Comparison of ENCODE assay signal across 28 cellular contexts in genomic region chr15:39797407-39797806, GRCh38. TPM values are rescaled to one million over a fixed set of nuclear protein-coding genes. Genes with fewer than 3 reads are reported as not detected.
DNase-seq lines count a peak whose midpoint lies in the region; ATAC-seq and TF ChIP-seq lines count a peak whose summit lies in the region.
"Had no signal": no experiment of that assay in that cellular context is flagged by ENCODE, and none has a peak within 500 bp of the region (broad histone marks: within the 10 kb centered on the region; RNA-seq: fewer than 3 reads in every experiment).

No MANE protein-coding gene starts in this region.

- H3K36me3 ChIP-seq in GM23338 (ENCODE audit: insufficient read depth): peaks cover 29% of the 10 kb centered on the region
- H3K36me3 ChIP-seq: Peyer's patch had no signal

- peaks cover 9% of the 10 kb centered on the region; the same call in 1 of the 2 replicates for H3K4me1 ChIP-seq in GM23338 (ENCODE audit: insufficient read depth)
- H3K4me1 ChIP-seq: A549, Peyer's patch, SJSA1 had no signal

- H3K4me3 Mint-ChIP-seq in GM23338: no peak overlapping the region
- H3K4me3 Mint-ChIP-seq: B cell; CD14-positive monocyte; T-helper 1 cell treated with Interleukin-12 subunit alpha and Interleukin-12 subunit beta and Interleukin-4 antibody, amounts not matched to agents 30 μg/mL and 1 μg/mL, for 36 hours had no signal

- no peak overlapping the region for H2AFZ ChIP-seq in GM23338
- H2AFZ ChIP-seq: GM23248 had no signal

- peaks cover 6% of the 10 kb centered on the region; the same call in 1 of the 2 replicates for H3K9me2 ChIP-seq in GM23338 (ENCODE audit: insufficient read depth)

- 0 out of 2 replicates have a peak, but pooled peaks cover 14% of the 10 kb centered on the region for H3F3A ChIP-seq in GM23338 (replicated peaks; ENCODE audit: low read depth)

- ATAC-seq in GM23338: peak; percentile 26
- ATAC-seq in HG03520 (IDR thresholded peaks at IDR 0.05; ENCODE audit: unreplicated experiment): no peak
- ATAC-seq: A549, HepG2, Right ventricle myocardium inferior had no signal

- H3K27ac ChIP-seq in GM23338 (ENCODE audit: low read depth): no peak overlapping the region
- H3K27ac ChIP-seq: A549, GM23248, Peyer's patch, SJSA1 had no signal

- H3K36me3 Mint-ChIP-seq in GM23338 (ENCODE audit: low read depth): peaks cover 45% of the 10 kb centered on the region
- H3K36me3 Mint-ChIP-seq: CD14-positive monocyte had no signal

- H3K27me3 ChIP-seq in GM23338 (ENCODE audit: insufficient read depth): no peaks in the 10 kb centered on the region
- H3K27me3 ChIP-seq: Peyer's patch, SJSA1 had no signal

- peaks cover 9% of the 10 kb centered on the region for H4K20me1 ChIP-seq in GM23338 (replicated peaks; ENCODE audit: insufficient read depth)

- peaks cover 51% of the 10 kb centered on the region for H3K4me1 Mint-ChIP-seq in GM23338
- H3K4me1 Mint-ChIP-seq: B cell had no signal

- H3K4me3 ChIP-seq in GM23338: no peak overlapping the region
- H3K4me3 ChIP-seq in fibroblast of mammary gland (ENCODE audit: control insufficient read depth, low read depth, low read length): no peak overlapping the region
- H3K4me3 ChIP-seq: A549, GM23248, Peyer's patch, SJSA1 had no signal

- H3K27me3 Mint-ChIP-seq in GM23338 (ENCODE audit: insufficient read depth, low read depth, poor library complexity): peaks cover 23% of the 10 kb centered on the region

- DNase-seq in DMS 273 treated with DMSO at 0.1 percent for 48 hours (lab: John Stamatoyannopoulos, UW): peak; percentile 53
- no peak for DNase-seq in GM23338 (ENCODE audit: low spot score)
- peak; percentile 26 for DNase-seq in NCI-H69 (lab: John Stamatoyannopoulos, UW)
- DNase-seq in fibroblast of mammary gland (ENCODE audit: low read depth): peak; percentile 32
- no peak for DNase-seq in NCI-H1694 treated with DMSO at 0.1 percent for 48 hours (lab: John Stamatoyannopoulos, UW)
- DNase-seq in stimulated activated CD4-positive, alpha-beta T cell treated with anti-CD3 and anti-CD28 coated beads, Interleukin-12 subunit alpha, Interleukin-12 subunit beta, amount 100 ng/mL, for 4 hours: no peak
- DNase-seq: EL; GF-D8; GM23248; HCEC 1CT; KBM-7; MM.1S; NCI-H1092; NCI-H1436 treated with DMSO at 0.1 percent for 48 hours; NCI-H2029 treated with DMSO at 0.1 percent for 48 hours; NCI-H446 treated with DMSO at 0.1 percent for 48 hours; NCI-H748 treated with DMSO at 0.1 percent for 48 hours; NK-92 treated with Interleukin-12 subunit alpha and Interleukin-12 subunit beta, amount 100 ng/mL, for 24 hours; Peyer's patch; T1000 had no signal

- TF ChIP-seq CTCF in GM23338 (conservative IDR thresholded peaks at IDR 0.05; ENCODE audit: low read depth in 2 of 2): no peak
- no peak for TF ChIP-seq CTCF in fibroblast of mammary gland (conservative IDR thresholded peaks at IDR 0.05; ENCODE audit: control insufficient read depth, insufficient read depth, low read depth, low read length)

- peak overlapping the region; percentile 74; the same call in 1 of the 2 replicates for H3K27ac Mint-ChIP-seq in GM23338
- H3K27ac Mint-ChIP-seq: B cell; CD14-positive monocyte; T-helper 1 cell treated with Interleukin-12 subunit alpha and Interleukin-12 subunit beta and Interleukin-4 antibody, amounts not matched to agents 30 μg/mL and 1 μg/mL, for 36 hours had no signal

- no peaks in the 10 kb centered on the region for H3K9me3 Mint-ChIP-seq in GM23338
- H3K9me3 Mint-ChIP-seq: CD14-positive monocyte; T-helper 1 cell treated with Interleukin-12 subunit alpha and Interleukin-12 subunit beta and Interleukin-4 antibody, amounts not matched to agents 30 μg/mL and 1 μg/mL, for 36 hours had no signal

- no peak overlapping the region for H3K4me2 ChIP-seq in GM23338
- H3K4me2 ChIP-seq: A549 had no signal

- peaks cover 5% of the 10 kb centered on the region for H3K79me2 ChIP-seq in GM23338 (replicated peaks; ENCODE audit: insufficient read depth)

TF ChIP-seq in GM23338, 12 proteins besides CTCF, POLR2A, EP300 and RAD21 (continues in another document):
- no peak for TF ChIP-seq REST (IDR thresholded peaks at IDR 0.05; ENCODE audit: unreplicated experiment)
- TF ChIP-seq NANOG (IDR thresholded peaks at IDR 0.05; ENCODE audit: borderline replicate concordance): no peak
- no peak for TF ChIP-seq EZH2phosphoT487 (IDR thresholded peaks at IDR 0.05; ENCODE audit: unreplicated experiment)
- no peak for TF ChIP-seq CREB1 (CRISPR knock-in tag; IDR thresholded peaks at IDR 0.05; ENCODE audit: low read depth)
- TF ChIP-seq POLR2AphosphoS5 (IDR thresholded peaks at IDR 0.05; ENCODE audit: low read depth): no peak; the same call in 1 of the 2 replicates
- TF ChIP-seq ZNF331 (CRISPR knock-in tag; IDR thresholded peaks at IDR 0.05; ENCODE audit: low read depth): no peak
- TF ChIP-seq JUNB (IDR thresholded peaks at IDR 0.05; ENCODE audit: unreplicated experiment): no peak

RNA-seq across cellular contexts. Expression of gene FSIP1, which starts 14.8 kb away (rescaled TPM):
- 0.70 and 2.1 TPM in 2 replicates for total RNA-seq in GM23338 (2014; rRNA removed; shearing (Covaris generic))
- polyA plus RNA-seq in GM23338 (2016; fragmentation: Nextera tagmentation; extraction: Ambion mirVana): 0.68 and 0.92 TPM in 2 replicates
- total RNA-seq: Peyer's patch had no signal
- polyA plus RNA-seq: HepG2 had no signal

Comparison
In these comparisons a context has a peak if more than half of its experiments do, and no peak if none do; other contexts are left out.
1. DNase-seq: peak in DMS 273 treated with DMSO at 0.1 percent for 48 hours (single experiment), NCI-H69 (single experiment) and fibroblast of mammary gland (single experiment); none in GM23338 (single experiment), NCI-H1694 treated with DMSO at 0.1 percent for 48 hours (single experiment) and stimulated activated CD4-positive, alpha-beta T cell treated with anti-CD3 and anti-CD28 coated beads, Interleukin-12 subunit alpha, Interleukin-12 subunit beta, amount 100 ng/mL, for 4 hours (single experiment).